Comparison of ENCODE assay signal across 25 cellular contexts in the genomic region with DNA sequence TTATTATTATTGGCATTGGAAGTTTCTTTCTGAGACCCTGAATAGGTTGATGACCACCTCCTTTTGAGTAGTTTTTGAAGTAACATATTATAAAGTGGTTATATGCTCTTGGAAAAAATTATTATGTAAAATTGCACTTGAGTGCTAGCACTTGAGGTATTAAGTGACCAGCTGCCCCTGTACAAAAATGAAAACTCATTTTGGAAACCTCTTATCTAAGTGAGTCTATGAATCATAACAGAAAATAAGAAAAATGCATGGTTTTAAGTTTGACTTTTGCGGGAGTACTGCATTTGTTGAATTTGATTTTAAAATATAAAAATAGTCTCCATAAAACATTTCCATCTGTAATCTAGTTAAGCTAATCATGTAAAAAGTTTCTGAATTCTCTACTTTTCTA.
"Had no signal": no experiment of that assay in that cellular context is flagged by ENCODE, and none has a peak within 500 bp of the region (broad histone marks: within the 10 kb centered on the region; RNA-seq: fewer than 3 reads in every experiment).

No MANE protein-coding gene starts in this region.

- H3K27me3 ChIP-seq: breast epithelium, esophagus muscularis mucosa, right atrium auricular region, uterus had no signal

- H3K4me1 ChIP-seq: parathyroid adenoma, uterus had no signal

- H3K9ac ChIP-seq: parathyroid adenoma had no signal

- H3K27me3 Mint-ChIP-seq: activated CD4-positive, alpha-beta T cell treated with anti-CD3 and anti-CD28 coated beads, Interleukin-2, amount 10 ng/mL, durations not matched to agents 24 days and 14 days; activated CD8-positive, alpha-beta T cell treated with anti-CD3 and anti-CD28 coated beads for 36 hours; activated naive CD4-positive, alpha-beta T cell treated with anti-CD3 and anti-CD28 coated beads, Interleukin-2, amount 50 U/mL, for 24 hours; activated naive CD8-positive, alpha-beta T cell treated with anti-CD3 and anti-CD28 coated beads, Interleukin-2, amount 50 U/mL, for 24 hours; central memory CD8-positive, alpha-beta T cell; stimulated activated memory B cell treated with anti-CD40 and anti-IgM and Interleukin-4, amounts not matched to agents 10 μg/mL and 1 μg/mL and 100 μg/mL, for 72 hours; stimulated activated naive CD8-positive, alpha-beta T cell treated with anti-CD3 and anti-CD28 coated beads, Interleukin-15, amount 100 ng/mL, for 72 hours; T-helper 17 cell; type B pancreatic cell had no signal

- H3K36me3 ChIP-seq: breast epithelium, esophagus muscularis mucosa, right atrium auricular region, uterus had no signal

- H2AFZ ChIP-seq: parathyroid adenoma had no signal

- H3K4me3 ChIP-seq: breast epithelium, esophagus muscularis mucosa, right atrium auricular region, smooth muscle cell, uterus had no signal

- H3K9me3 ChIP-seq: breast epithelium, esophagus muscularis mucosa, right atrium auricular region, uterus had no signal

- H3K27ac Mint-ChIP-seq: T-helper 17 cell had no signal

- DNase-seq: activated CD4-positive, CD25-positive, alpha-beta regulatory T cell treated with anti-CD3 and anti-CD28 coated beads, Interleukin-2, amount 50 U/mL, for 72 hours; activated gamma-delta T cell treated with Interleukin-2 at 50 U/mL for 16 hours; amygdala; dermis blood vessel endothelial cell; effector CD4-positive, alpha-beta T cell; stimulated activated CD4-positive, alpha-beta T cell treated with anti-CD3 and anti-CD28 coated beads, Interleukin-4, amount 100 ng/mL, for 4 hours; substantia nigra; T-helper 17 cell; T1000; uterus; WERI-Rb-1 had no signal

- H3K4me3 Mint-ChIP-seq: type B pancreatic cell had no signal

- H3K27ac ChIP-seq: breast epithelium, esophagus muscularis mucosa, parathyroid adenoma, right atrium auricular region, uterus, WERI-Rb-1 had no signal

- H3K9me3 Mint-ChIP-seq: activated CD4-positive, alpha-beta T cell treated with anti-CD3 and anti-CD28 coated beads, Interleukin-2, amount 10 ng/mL, durations not matched to agents 24 days and 14 days; activated CD8-positive, alpha-beta T cell treated with anti-CD3 and anti-CD28 coated beads for 36 hours; activated naive CD4-positive, alpha-beta T cell treated with anti-CD3 and anti-CD28 coated beads, Interleukin-2, amount 50 U/mL, for 24 hours; activated naive CD8-positive, alpha-beta T cell treated with anti-CD3 and anti-CD28 coated beads, Interleukin-2, amount 50 U/mL, for 24 hours; activated T-helper 1 cell treated with anti-CD3 and anti-CD28 coated beads, Interleukin-12 subunit alpha, Interleukin-12 subunit beta, Interleukin-2, Interleukin-4 antibody, amounts not matched to agents 30 ng/mL and 10 ng/mL and 1 ng/mL, durations not matched to agents 14 hours and 24 hours and 36 hours; central memory CD8-positive, alpha-beta T cell; stimulated activated memory B cell treated with anti-CD40 and anti-IgM and Interleukin-4, amounts not matched to agents 10 μg/mL and 1 μg/mL and 100 μg/mL, for 72 hours; stimulated activated naive CD8-positive, alpha-beta T cell treated with anti-CD3 and anti-CD28 coated beads, Interleukin-15, amount 100 ng/mL, for 72 hours; type B pancreatic cell had no signal

- H3K4me2 ChIP-seq: smooth muscle cell had no signal
